ENCODE assay signal across 9 cellular contexts in the genomic region with DNA sequence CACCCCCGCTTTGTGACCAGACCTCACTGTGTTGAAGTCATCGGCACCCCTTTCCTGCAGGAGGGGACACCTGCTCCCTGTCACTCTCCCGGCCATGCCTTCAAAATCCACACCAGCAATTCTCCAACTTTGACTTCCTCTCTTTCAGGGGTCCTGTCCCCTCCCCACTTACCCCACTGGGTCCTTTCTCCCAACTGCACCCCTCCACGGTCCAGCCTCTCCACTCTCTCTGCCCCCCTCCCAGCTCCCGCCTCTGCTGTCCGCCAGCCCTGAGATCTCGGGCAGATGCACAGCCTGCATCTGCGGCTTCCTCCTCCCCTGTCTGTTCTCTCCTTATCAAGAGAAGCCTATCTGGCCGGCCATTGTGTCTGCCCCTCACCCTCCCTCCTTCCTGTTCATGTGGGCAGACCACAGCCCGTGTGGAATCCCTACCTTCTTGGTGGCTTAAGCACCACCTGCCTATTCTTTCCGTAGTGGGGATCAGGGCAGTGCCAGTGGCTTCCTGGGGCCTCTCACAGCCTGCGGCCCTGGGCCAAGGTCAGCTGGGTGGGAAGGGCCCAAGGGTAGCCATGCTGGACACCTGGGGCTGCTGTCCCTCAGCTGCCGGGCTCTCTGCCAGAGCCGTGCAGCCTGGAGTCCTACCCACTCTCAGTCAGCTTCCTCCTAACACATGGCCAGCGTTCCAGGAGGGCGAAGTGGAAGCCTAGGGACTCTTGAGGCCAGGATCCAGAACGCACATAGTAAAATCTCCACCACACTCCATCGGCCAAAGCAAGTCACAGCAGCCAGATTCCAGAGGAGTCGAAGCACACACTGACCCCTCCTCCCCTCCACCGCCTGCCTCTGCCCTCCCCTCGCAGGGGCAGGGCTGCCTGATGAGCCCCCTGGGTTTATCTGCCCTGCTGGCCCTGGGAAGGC. TPM values are rescaled to one million over a fixed set of nuclear protein-coding genes. Genes with fewer than 3 reads are reported as not detected.
A peak's percentile ranks its signal among the peaks of the same experiment; 100 is the strongest.
DNase-seq lines count a peak whose midpoint lies in the region; ATAC-seq, FAIRE-seq and TF ChIP-seq lines count a peak whose summit lies in the region.
"Had no signal": no experiment of that assay in that cellular context is flagged by ENCODE, and none has a peak within 500 bp of the region (broad histone marks: within the 10 kb centered on the region; RNA-seq: fewer than 3 reads in every experiment).

No MANE protein-coding gene starts in this region.

- H3K79me2 ChIP-seq in astrocyte (ENCODE audit: insufficient read depth, low read length) (no peaks in the 10 kb centered on the region), mesendoderm (ENCODE audit: control insufficient read depth, insufficient read depth, low read length) (no peaks in the 10 kb centered on the region)

- no peaks in the 10 kb centered on the region for H3K9me3 ChIP-seq in astrocyte (ENCODE audit: insufficient read depth, low read depth, low read length)

- no peak overlapping the region for H4K8ac ChIP-seq in mesendoderm (ENCODE audit: low read depth, low read length)

- H3K36me3 ChIP-seq in astrocyte (ENCODE audit: insufficient read depth, low read length) (no peaks in the 10 kb centered on the region), mesendoderm (ENCODE audit: control insufficient read depth, insufficient read depth, low read length) (no peaks in the 10 kb centered on the region)

- peak overlapping the region; percentile 27 for H2AFZ ChIP-seq in astrocyte (ENCODE audit: low read depth, low read length)

- H2BK15ac ChIP-seq in mesendoderm (replicated peaks; ENCODE audit: low read depth): no peak overlapping the region

- H3K9ac ChIP-seq in astrocyte (ENCODE audit: low read length) (peak overlapping the region; percentile 20), mesendoderm (ENCODE audit: low read length) (peak overlapping the region; percentile 36)

- peak overlapping the region; percentile 73 for H3K23ac ChIP-seq in mesendoderm (ENCODE audit: low read length)

- H3K36me3 Mint-ChIP-seq in astrocyte (ENCODE audit: low read depth, unreplicated experiment): peaks cover 9% of the 10 kb centered on the region

- no peak overlapping the region for H3K4me3 ChIP-seq in Jurkat, Clone E6-1 (ENCODE audit: low read length)
- no peak overlapping the region for H3K4me3 ChIP-seq in astrocyte (ENCODE audit: insufficient read depth, low read depth, low read length)
- no peak overlapping the region for H3K4me3 ChIP-seq in mesendoderm (ENCODE audit: low read length)

- no peak for FAIRE-seq in astrocyte (lab: Jason Lieb, UNC)

- H3K18ac ChIP-seq in mesendoderm (ENCODE audit: low read length): peak overlapping the region; percentile 10

- H2BK5ac ChIP-seq in mesendoderm (ENCODE audit: low read length): peak overlapping the region; percentile 5

- H3K27ac ChIP-seq in astrocyte (ENCODE audit: low read depth, low read length): no peak overlapping the region
- H3K27ac ChIP-seq in mesendoderm (ENCODE audit: low read depth, low read length): peak overlapping the region; percentile 20

- peak overlapping the region; percentile 88 for H3K27ac Mint-ChIP-seq in astrocyte (ENCODE audit: unreplicated experiment)

- peaks cover 20% of the 10 kb centered on the region for H3K4me1 ChIP-seq in astrocyte (ENCODE audit: insufficient read depth, low read length)
- peaks cover 7% of the 10 kb centered on the region for H3K4me1 ChIP-seq in mesendoderm (ENCODE audit: control insufficient read depth, low read depth, low read length)

- peaks cover 18% of the 10 kb centered on the region for H3K4me1 Mint-ChIP-seq in astrocyte (ENCODE audit: low read depth, unreplicated experiment)

- TF ChIP-seq CTCF in astrocyte (IDR thresholded peaks at IDR 0.05; ENCODE audit: insufficient read depth, low read depth, low read length): no peak

- H4K5ac ChIP-seq in mesendoderm (ENCODE audit: low read length): no peak overlapping the region

- H3K27me3 Mint-ChIP-seq in astrocyte (ENCODE audit: low read depth, unreplicated experiment): no peaks in the 10 kb centered on the region

- H3K4me2 ChIP-seq in astrocyte (ENCODE audit: low read length): peak overlapping the region; percentile 49
- H3K4me2 ChIP-seq in mesendoderm (ENCODE audit: low read length): no peak overlapping the region

- DNase-seq in CD1c-positive myeloid dendritic cell (ENCODE audit: extremely low spot score): peak; percentile 42
- peak; percentile 67 for DNase-seq in Jurkat, Clone E6-1 (ENCODE audit: low read depth, low spot score)
- no peak for DNase-seq in astrocyte (ENCODE audit: low read depth)
- DNase-seq in mesendoderm: peak; percentile 76
- DNase-seq in NCI-H1092 treated with DMSO at 0.1 percent for 48 hours (lab: John Stamatoyannopoulos, UW): no peak

- H2BK120ac ChIP-seq in mesendoderm (ENCODE audit: low read depth, low read length): no peak overlapping the region

- peaks cover 22% of the 10 kb centered on the region for H4K20me1 ChIP-seq in astrocyte (ENCODE audit: insufficient read depth, low read length)

- H3K4me3 Mint-ChIP-seq in astrocyte (ENCODE audit: unreplicated experiment): peak overlapping the region; percentile 69

- H3K56ac ChIP-seq in mesendoderm (ENCODE audit: low read length): peak overlapping the region; percentile 79

- H3K79me1 ChIP-seq in mesendoderm (ENCODE audit: low read length): no peaks in the 10 kb centered on the region

- no CpG with 5 or more reads among the region's 21 CpGs for WGBS in mesendoderm (ENCODE audit: extremely low coverage, insufficient coverage, low lambda C conversion rate)

- no peak for ATAC-seq in HG03159 (IDR thresholded peaks at IDR 0.05; ENCODE audit: unreplicated experiment)
- ATAC-seq in GM19467 (IDR thresholded peaks at IDR 0.05; ENCODE audit: unreplicated experiment): no peak
- no peak for ATAC-seq in GM18511 (IDR thresholded peaks at IDR 0.05; ENCODE audit: unreplicated experiment)

- H3K27me3 ChIP-seq in astrocyte (ENCODE audit: insufficient read depth, low read length) (no peaks in the 10 kb centered on the region), mesendoderm (ENCODE audit: insufficient read depth, low read length, poor library complexity) (peaks cover 6% of the 10 kb centered on the region)

- no peak overlapping the region for H3K4ac ChIP-seq in mesendoderm (ENCODE audit: low read depth, low read length)

- H2AK5ac ChIP-seq in mesendoderm (ENCODE audit: low read length): peak overlapping the region; percentile 61

- no peaks in the 10 kb centered on the region for H3K9me3 Mint-ChIP-seq in astrocyte (ENCODE audit: unreplicated experiment)

RNA-seq across cellular contexts. Expression of a gene that starts 5.1 kb away (rescaled TPM):
- polyA plus RNA-seq in Jurkat, Clone E6-1 (2012; ENCODE audit: insufficient read depth, insufficient read length): 141 TPM
- total RNA-seq in astrocyte: 149 and 169 TPM in 2 replicates
- 0.27 TPM for polyA plus RNA-seq in mesendoderm (2013, experiment 1 of 2)
- 0.34 TPM for polyA plus RNA-seq in mesendoderm (2013, experiment 2 of 2)

RNA-seq across cellular contexts. Expression of a gene that starts 8.3 kb away (rescaled TPM):
- 112 TPM for polyA plus RNA-seq in Jurkat, Clone E6-1 (2012; ENCODE audit: insufficient read depth, insufficient read length)
- 1,830 and 1,896 TPM in 2 replicates for total RNA-seq in astrocyte
- polyA plus RNA-seq in mesendoderm (2013, experiment 1 of 2): 13.2 TPM
- 12.9 TPM for polyA plus RNA-seq in mesendoderm (2013, experiment 2 of 2)

RNA-seq across cellular contexts. Expression of a gene that starts 14.9 kb away (rescaled TPM):
- polyA plus RNA-seq in Jurkat, Clone E6-1 (2012; ENCODE audit: insufficient read depth, insufficient read length): 31.5 TPM
- total RNA-seq in astrocyte: 589 and 603 TPM in 2 replicates
- polyA plus RNA-seq in mesendoderm (2013, experiment 1 of 2): 26.7 TPM
- polyA plus RNA-seq in mesendoderm (2013, experiment 2 of 2): 26.6 TPM

RNA-seq across cellular contexts. Expression of a gene that starts 23.1 kb away (rescaled TPM):
- polyA plus RNA-seq in Jurkat, Clone E6-1 (2012; ENCODE audit: insufficient read depth, insufficient read length): not detected
- total RNA-seq in astrocyte: 0.20 TPM in 1 of 2 replicates, not detected in the other
- not detected for polyA plus RNA-seq in mesendoderm (2013, experiment 1 of 2)
- polyA plus RNA-seq in mesendoderm (2013, experiment 2 of 2): not detected
- total RNA-seq: epithelial cell of proximal tubule had no signal

RNA-seq across cellular contexts. Expression of a gene that starts 38.8 kb away (rescaled TPM):
- not detected for polyA plus RNA-seq in Jurkat, Clone E6-1 (2012; ENCODE audit: insufficient read depth, insufficient read length)
- total RNA-seq in astrocyte: 2.1 and 2.4 TPM in 2 replicates
- polyA plus RNA-seq in mesendoderm (2013, experiment 1 of 2): 0.20 TPM
- polyA plus RNA-seq in mesendoderm (2013, experiment 2 of 2): 0.28 TPM

Comparison
In these comparisons a context has a peak if more than half of its experiments do, and no peak if none do; other contexts are left out.
1. DNase-seq: peak in CD1c-positive myeloid dendritic cell (single experiment), Jurkat, Clone E6-1 (single experiment) and mesendoderm (single experiment); none in astrocyte (single experiment) and NCI-H1092 treated with DMSO at 0.1 percent for 48 hours (single experiment).